14 cellular contexts compared by ENCODE assay signal in the genomic region with DNA sequence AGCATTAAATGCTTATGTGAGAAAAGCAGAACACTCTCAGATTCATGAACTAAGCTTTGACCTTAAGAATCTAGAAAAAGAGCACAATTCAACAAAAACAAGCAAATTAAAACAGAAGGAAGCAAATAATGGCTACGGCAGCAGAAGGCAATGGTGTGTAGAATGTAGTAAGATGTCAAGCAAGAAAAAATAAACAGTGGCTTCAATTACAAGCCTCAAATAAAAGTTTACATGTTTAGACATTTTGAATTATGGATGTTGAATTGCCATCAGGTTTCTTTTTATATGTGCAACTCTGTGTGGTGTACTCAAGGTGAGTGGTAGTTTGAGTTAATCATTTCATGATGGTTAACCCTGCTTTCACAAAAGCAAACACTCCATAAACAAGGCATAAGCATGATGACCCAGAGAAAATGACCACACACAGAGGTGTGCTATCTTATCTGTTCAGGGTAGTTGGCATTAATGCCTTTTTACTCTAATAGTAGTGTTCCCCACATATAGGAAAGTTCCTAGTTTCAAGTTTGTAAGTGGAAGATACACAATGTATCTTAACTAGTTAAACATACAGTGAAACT.
"Had no signal": no experiment of that assay in that cellular context is flagged by ENCODE, and none has a peak within 500 bp of the region (broad histone marks: within the 10 kb centered on the region; RNA-seq: fewer than 3 reads in every experiment).

No MANE protein-coding gene starts in this region.

- H3K27me3 ChIP-seq: esophagus squamous epithelium had no signal

- H3K4me3 ChIP-seq: esophagus squamous epithelium, prostate gland had no signal

- ATAC-seq: activated T-helper 17 cell treated with anti-CD3 and anti-CD28 coated beads, Interleukin-2, amount 50 U/mL, for 72 hours; sciatic nerve had no signal

- H3K27ac ChIP-seq: esophagus squamous epithelium, prostate gland had no signal

- DNase-seq: activated CD4-positive, alpha-beta T cell treated with anti-CD3 and anti-CD28 coated beads, Interleukin-2, amount 50 U/mL, for 1 hour; activated naive CD4-positive, alpha-beta T cell treated with Interleukin-2 at 50 U/mL for 16 hours; activated T-cell treated with anti-CD3 and anti-CD28 coated beads for 4 hours; anterior cingulate cortex; cortex of kidney; effector CD4-positive, alpha-beta T cell; esophagus squamous epithelium; hippocampal formation; midbrain had no signal

- H3K4me1 Mint-ChIP-seq: activated T-helper 17 cell treated with anti-CD3 and anti-CD28 coated beads, Interleukin-2, amount 50 U/mL, for 72 hours had no signal

- H3K9me3 ChIP-seq: esophagus squamous epithelium, prostate gland had no signal

- H3K36me3 ChIP-seq: esophagus squamous epithelium, prostate gland had no signal

- H3K27me3 Mint-ChIP-seq: activated T-helper 17 cell treated with anti-CD3 and anti-CD28 coated beads, Interleukin-2, amount 50 U/mL, for 72 hours; stimulated activated naive CD8-positive, alpha-beta T cell treated with anti-CD3 and anti-CD28 coated beads, Interleukin-15, Interleukin-2, amounts not matched to agents 100 ng/mL and 50 ng/mL, for 24 hours; type B pancreatic cell had no signal

- H3K4me3 Mint-ChIP-seq: activated T-helper 17 cell treated with anti-CD3 and anti-CD28 coated beads, Interleukin-2, amount 50 U/mL, for 72 hours; stimulated activated naive CD8-positive, alpha-beta T cell treated with anti-CD3 and anti-CD28 coated beads, Interleukin-15, Interleukin-2, amounts not matched to agents 100 ng/mL and 50 ng/mL, for 24 hours; type B pancreatic cell had no signal

- H3K27ac Mint-ChIP-seq: activated T-helper 17 cell treated with anti-CD3 and anti-CD28 coated beads, Interleukin-2, amount 50 U/mL, for 72 hours; stimulated activated naive CD8-positive, alpha-beta T cell treated with anti-CD3 and anti-CD28 coated beads, Interleukin-15, Interleukin-2, amounts not matched to agents 100 ng/mL and 50 ng/mL, for 24 hours; type B pancreatic cell had no signal

- H3K4me1 ChIP-seq: esophagus squamous epithelium, prostate gland had no signal

- H3K36me3 Mint-ChIP-seq: type B pancreatic cell had no signal
